ENCODE assay signal across 16 cellular contexts in genomic region chr3:119697394-119697793, GRCh38. TPM values are rescaled to one million over a fixed set of nuclear protein-coding genes. Genes with fewer than 3 reads are reported as not detected.
DNase-seq lines count a peak whose midpoint lies in the region; ATAC-seq, FAIRE-seq and TF ChIP-seq lines count a peak whose summit lies in the region.
"Had no signal": no experiment of that assay in that cellular context is flagged by ENCODE, and none has a peak within 500 bp of the region (broad histone marks: within the 10 kb centered on the region; RNA-seq: fewer than 3 reads in every experiment).

No MANE protein-coding gene starts in this region.

- FAIRE-seq in GM12892 (lab: Jason Lieb, UNC) (peak; percentile 85), GM19239 (lab: Jason Lieb, UNC) (peak; percentile 84)

- intact Hi-C loops in Right ventricle myocardium superior (cut with DNase I): no loop called here

- no peak for DNase-seq in GM12892 (ENCODE audit: insufficient read length)
- no peak for DNase-seq in GM19239 (ENCODE audit: insufficient read length, low spot score)
- no peak for DNase-seq in KG1 (lab: John Stamatoyannopoulos, UW)
- DNase-seq in mesenteric fat pad (ENCODE audit: low spot score): no peak
- DNase-seq in Right ventricle myocardium superior: no peak
- no peak for DNase-seq in NCI-H2196 treated with DMSO at 0.1 percent for 48 hours (lab: John Stamatoyannopoulos, UW; ENCODE audit: unreplicated experiment)
- DNase-seq: activated CD8-positive, alpha-beta memory T cell treated with anti-CD3 and anti-CD28 coated beads, Interleukin-2, amount 50 U/mL, for 4 hours; activated naive CD8-positive, alpha-beta T cell treated with anti-CD3 and anti-CD28 coated beads for 36 hours; DMS 273 treated with DMSO at 0.1 percent for 48 hours; NCI-H1048; NCI-H2171 treated with DMSO at 0.1 percent for 48 hours; stimulated activated CD4-positive, alpha-beta T cell treated with anti-CD3 and anti-CD28 coated beads, Interleukin-2, amount 100 ng/mL, for 24 hours; stimulated activated CD8-positive, alpha-beta memory T cell treated with anti-CD3 and anti-CD28 coated beads, Interleukin-4, amount 100 ng/mL, for 48 hours; upper lobe of left lung had no signal

- TF ChIP-seq POLR2A in GM12892 (IDR thresholded peaks at IDR 0.05; ENCODE audit: low read depth, low read length): no peak

- ATAC-seq in HG02642 (IDR thresholded peaks at IDR 0.05; ENCODE audit: poor library complexity, unreplicated experiment) (peak; percentile 70), HG03469 (IDR thresholded peaks at IDR 0.05; ENCODE audit: unreplicated experiment) (peak; percentile 42), Right ventricle myocardium superior (ENCODE audit: poor library complexity) (no peak)

RNA-seq across cellular contexts. Expression of gene CFAP91, which starts 5.4 kb away (rescaled TPM):
- polyA plus RNA-seq in GM12892 (2012; ENCODE audit: missing spikeins): 0.40 TPM
- total RNA-seq in mesenteric fat pad (0.39 TPM), Right ventricle myocardium superior (0.75 TPM)

RNA-seq across cellular contexts. Expression of gene COX17, which starts 20.2 kb away (rescaled TPM):
- polyA plus RNA-seq in GM12892 (2012; ENCODE audit: missing spikeins): 274 TPM
- total RNA-seq in mesenteric fat pad (48.4 TPM), Right ventricle myocardium superior (168 TPM)

RNA-seq across cellular contexts. Expression of gene POPDC2, which starts 37.0 kb away (rescaled TPM):
- polyA plus RNA-seq in GM12892 (2012; ENCODE audit: missing spikeins): 3.5 TPM
- 1.5 TPM for total RNA-seq in mesenteric fat pad
- 538 TPM for total RNA-seq in Right ventricle myocardium superior

Comparison
In these comparisons a context has a peak if more than half of its experiments do, and no peak if none do; other contexts are left out.
1. RNA of gene POPDC2, which starts 37.0 kb away (total RNA-seq): 538 TPM in Right ventricle myocardium superior (single experiment); 1.5 TPM in mesenteric fat pad (single experiment); every median in the first group is over 100 times any median in the second.